Comparison of ENCODE assay signal across 8 cellular contexts in genomic region chr1:152533327-152533938, GRCh38. TPM values are rescaled to one million over a fixed set of nuclear protein-coding genes. Genes with fewer than 3 reads are reported as not detected.
A peak's percentile ranks its signal among the peaks of the same experiment; 100 is the strongest.
DNase-seq lines count a peak whose midpoint lies in the region; ATAC-seq and TF ChIP-seq lines count a peak whose summit lies in the region.

No MANE protein-coding gene starts in this region.

- POLR2A ChIA-PET in PC-3 (lab: Charles Lee; ENCODE audit: unreplicated experiment): no interaction called here

- intact Hi-C loops in PC-3 (cut with micrococcal nuclease): loop anchor here (2.0 kb wide), 1 partner anchor 35 kb away; no protein-coding TSS in a partner anchor
- intact Hi-C loops in sciatic nerve (cut with DNase I): no loop called here

- H3K27me3 ChIP-seq in PC-3 (ENCODE audit: low read length): peaks cover 28% of the 10 kb centered on the region
- H3K27me3 ChIP-seq in endodermal cell (ENCODE audit: control insufficient read depth, insufficient read depth, low read length, poor library complexity, severe bottlenecking): no peaks in the 10 kb centered on the region

- H3K9ac ChIP-seq in PC-3 (ENCODE audit: low read length) (no peak overlapping the region), endodermal cell (ENCODE audit: extremely low read depth, low read length, poor library complexity, severe bottlenecking) (no peak overlapping the region)

- CTCF ChIA-PET in PC-3 (lab: Charles Lee): interaction anchor here (0.6 kb wide), 2 partner anchors 35 to 66 kb away, joined by 3 read pairs; no protein-coding TSS in a partner anchor

- ATAC-seq in PC-3 (peak; percentile 67), sciatic nerve (no peak), HG02763 (IDR thresholded peaks at IDR 0.05; ENCODE audit: unreplicated experiment) (no peak), GM21529 (IDR thresholded peaks at IDR 0.05; ENCODE audit: unreplicated experiment) (no peak)

- no peaks in the 10 kb centered on the region for H3K9me2 ChIP-seq in PC-3 (replicated peaks; ENCODE audit: low read length)

- H3K9me3 ChIP-seq in PC-3 (ENCODE audit: low read length): no peaks in the 10 kb centered on the region
- H3K9me3 ChIP-seq in endodermal cell (ENCODE audit: control insufficient read depth, low read length): peaks cover 92% of the 10 kb centered on the region

- H3K36me3 ChIP-seq in PC-3 (ENCODE audit: low read depth, low read length) (no peaks in the 10 kb centered on the region), endodermal cell (ENCODE audit: control insufficient read depth, insufficient read depth, low read length) (no peaks in the 10 kb centered on the region)

- H3K27ac ChIP-seq in PC-3 (ENCODE audit: low read length): no peak overlapping the region
- no peak overlapping the region for H3K27ac ChIP-seq in endodermal cell (ENCODE audit: low read depth, low read length)

- no peaks in the 10 kb centered on the region for H4K20me1 ChIP-seq in PC-3 (ENCODE audit: low read length)

- TF ChIP-seq CTCF in GM12874 (IDR thresholded peaks at IDR 0.05; ENCODE audit: insufficient read depth, low read depth, low read length) (peak; percentile 70), PC-3 (conservative IDR thresholded peaks at IDR 0.05; ENCODE audit: low read depth, low read length) (peak; percentile 93), endodermal cell (conservative IDR thresholded peaks at IDR 0.05) (peak; percentile 52)

- H3K36me3 Mint-ChIP-seq in endodermal cell (ENCODE audit: low read depth): peaks cover 3% of the 10 kb centered on the region

- H3K9me3 Mint-ChIP-seq in endodermal cell: peaks cover 92% of the 10 kb centered on the region

- 68 to 75% methylated on average over 5 to 7 of the region's 7 CpGs for WGBS in endodermal cell (ENCODE audit: insufficient coverage in 1 of 2, insufficient read length in 1 of 2), 2 experiments

- H3K4me2 ChIP-seq in PC-3 (ENCODE audit: low read length): no peak overlapping the region

- H3K4me1 ChIP-seq in PC-3 (ENCODE audit: insufficient read depth, low read length) (no peaks in the 10 kb centered on the region), endodermal cell (ENCODE audit: control insufficient read depth, insufficient read depth, low read length) (no peaks in the 10 kb centered on the region)

- H2AFZ ChIP-seq in PC-3 (ENCODE audit: low read length): no peak overlapping the region

- no peaks in the 10 kb centered on the region for H3F3A ChIP-seq in PC-3 (ENCODE audit: low read length, unreplicated experiment)

- no peaks in the 10 kb centered on the region for H3K79me2 ChIP-seq in PC-3 (ENCODE audit: low read length)

- peak; percentile 48 for DNase-seq in COLO829 (ENCODE audit: low spot score)
- peak; percentile 87 for DNase-seq in PC-3
- DNase-seq in endodermal cell: peak; percentile 67
- DNase-seq in stimulated activated CD4-positive, alpha-beta T cell treated with anti-CD3 and anti-CD28 coated beads, Interleukin-4, amount 100 ng/mL, for 24 hours: peak; percentile 34
- DNase-seq in sciatic nerve (ENCODE audit: low spot score): no peak

- H3K27ac Mint-ChIP-seq in endodermal cell: no peak overlapping the region

- no peak overlapping the region for H3K4me3 Mint-ChIP-seq in endodermal cell

- H3K27me3 Mint-ChIP-seq in endodermal cell (ENCODE audit: insufficient read depth): no peaks in the 10 kb centered on the region

- no peak overlapping the region for H3K4me3 ChIP-seq in PC-3 (ENCODE audit: low read length)
- no peak overlapping the region for H3K4me3 ChIP-seq in endodermal cell (ENCODE audit: low read length)

- BruUV-seq in PC-3 (replicated peaks; lab: Mats Ljungman, UMichigan): no TSS peak

- no peaks in the 10 kb centered on the region for H3K4me1 Mint-ChIP-seq in endodermal cell

RNA-seq across cellular contexts. Expression of gene CRCT1, which starts 19.2 kb away (rescaled TPM):
- not detected in 2 replicates for total RNA-seq in PC-3 (2014; rRNA removed)
- not detected for total RNA-seq in endodermal cell
- not detected for polyA plus RNA-seq in endodermal cell (2013, experiment 1 of 2)
- polyA plus RNA-seq in endodermal cell (2013, experiment 2 of 2): not detected
- not detected for total RNA-seq in sciatic nerve

RNA-seq across cellular contexts. Expression of gene LCE5A, which starts 22.8 kb away (rescaled TPM):
- not detected in 2 replicates for total RNA-seq in PC-3 (2014; rRNA removed)
- total RNA-seq in endodermal cell: not detected
- not detected for polyA plus RNA-seq in endodermal cell (2013, experiment 1 of 2)
- polyA plus RNA-seq in endodermal cell (2013, experiment 2 of 2): not detected
- not detected for total RNA-seq in sciatic nerve

RNA-seq across cellular contexts. Expression of gene LCE3E, which starts 33.1 kb away (rescaled TPM):
- not detected in 2 replicates for total RNA-seq in PC-3 (2014; rRNA removed)
- total RNA-seq in endodermal cell: not detected
- polyA plus RNA-seq in endodermal cell (2013, experiment 1 of 2): not detected
- polyA plus RNA-seq in endodermal cell (2013, experiment 2 of 2): not detected
- not detected for total RNA-seq in sciatic nerve

RNA-seq across cellular contexts. Expression of gene LCE3D, which starts 46.9 kb away (rescaled TPM):
- total RNA-seq in PC-3 (2014; rRNA removed) (not detected in 2 replicates), endodermal cell (not detected), sciatic nerve (not detected)
- polyA plus RNA-seq in endodermal cell (2013, experiment 1 of 2): not detected
- polyA plus RNA-seq in endodermal cell (2013, experiment 2 of 2): not detected
